Comparison of ENCODE assay signal across 9 cellular contexts in genomic region chr3:52892625-52893311, GRCh38. TPM values are rescaled to one million over a fixed set of nuclear protein-coding genes. Genes with fewer than 3 reads are reported as not detected.
DNase-seq lines count a peak whose midpoint lies in the region; ATAC-seq and TF ChIP-seq lines count a peak whose summit lies in the region.
"Had no signal": no experiment of that assay in that cellular context is flagged by ENCODE, and none has a peak within 500 bp of the region (broad histone marks: within the 10 kb centered on the region; RNA-seq: fewer than 3 reads in every experiment).

No MANE protein-coding gene starts in this region.

- peak; percentile 24 for DNase-seq in NOMO-1 treated with DMSO at 0.1 percent for 48 hours (lab: John Stamatoyannopoulos, UW; ENCODE audit: unreplicated experiment)
- DNase-seq in NOMO-1 treated with dmso at 0.1 percent for 144 hours (lab: John Stamatoyannopoulos, UW; ENCODE audit: unreplicated experiment) = no peak
- peak; percentile 38 for DNase-seq in activated CD4-positive, alpha-beta memory T cell treated with anti-CD3 and anti-CD28 coated beads for 36 hours
- peak; percentile 65 for DNase-seq in fibroblast of villous mesenchyme (ENCODE audit: low read depth)
- DNase-seq in thyroid gland = no peak
- no peak for DNase-seq in posterior vena cava (ENCODE audit: low spot score)

- 62 to 64% methylated on average over 8 of the region's 8 CpGs for WGBS in thyroid gland, 2 donors

- intact Hi-C loops in activated CD4-positive, alpha-beta memory T cell treated with anti-CD3 and anti-CD28 coated beads for 36 hours (cut with micrococcal nuclease) = loop anchor here (2.0 to 10.0 kb wide), 3 partner anchors 42 to 362 kb away; partner anchors contain the start of genes NT5DC2, TKT and UQCC5
- intact Hi-C loops in thyroid gland (cut with DNase I) = no loop called here
- intact Hi-C loops in posterior vena cava (cut with DNase I) = no loop called here

- H3K27me3 ChIP-seq in thyroid gland = no peaks in the 10 kb centered on the region

- no peak for TF ChIP-seq POLR2A in thyroid gland (IDR thresholded peaks at IDR 0.05)

- H3K27ac ChIP-seq in thyroid gland = peak overlapping the region in 2 of 3 donors; percentile 49 to 60

- H3K4me1 Mint-ChIP-seq in activated CD4-positive, alpha-beta memory T cell treated with anti-CD3 and anti-CD28 coated beads for 36 hours (ENCODE audit: low read depth) = peaks cover 71% of the 10 kb centered on the region

- H3K27me3 Mint-ChIP-seq in activated CD4-positive, alpha-beta memory T cell treated with anti-CD3 and anti-CD28 coated beads for 36 hours = no peaks in the 10 kb centered on the region

- ATAC-seq in GM19463 (IDR thresholded peaks at IDR 0.05; ENCODE audit: unreplicated experiment) = no peak
- ATAC-seq in GM18511 (IDR thresholded peaks at IDR 0.05; ENCODE audit: unreplicated experiment) = no peak

- no peaks in the 10 kb centered on the region for H3K9me3 Mint-ChIP-seq in activated CD4-positive, alpha-beta memory T cell treated with anti-CD3 and anti-CD28 coated beads for 36 hours

- H3K27ac Mint-ChIP-seq in activated CD4-positive, alpha-beta memory T cell treated with anti-CD3 and anti-CD28 coated beads for 36 hours = peak overlapping the region; percentile 73

- H3K9me3 ChIP-seq in thyroid gland = no peaks in the 10 kb centered on the region

- H3K4me1 ChIP-seq in thyroid gland = peaks cover 40 to 50% of the 10 kb centered on the region in 2 donors

- CTCF ChIA-PET in activated CD4-positive, alpha-beta memory T cell treated with anti-CD3 and anti-CD28 coated beads for 36 hours (lab: Charles Lee) = interaction anchor here (0.6 to 4.8 kb wide), 16 partner anchors 9 to 295 kb away, joined by 3 to 46 read pairs (median 4); no protein-coding TSS in a partner anchor

- no peaks in the 10 kb centered on the region for H3K36me3 ChIP-seq in thyroid gland

- TF ChIP-seq CTCF in fibroblast of villous mesenchyme (IDR thresholded peaks at IDR 0.05; ENCODE audit: insufficient read depth, low read depth, low read length) (peak; percentile 14), thyroid gland (IDR thresholded peaks at IDR 0.05) (no peak)

- H3K4me3 ChIP-seq in fibroblast of villous mesenchyme (ENCODE audit: low read depth, low read length) (peak overlapping the region; percentile 45), thyroid gland (replicated peaks in 1 of 3) (no peak overlapping the region)

- peak overlapping the region; percentile 69 for H3K4me3 Mint-ChIP-seq in activated CD4-positive, alpha-beta memory T cell treated with anti-CD3 and anti-CD28 coated beads for 36 hours

- POLR2A ChIA-PET in activated CD4-positive, alpha-beta memory T cell treated with anti-CD3 and anti-CD28 coated beads for 36 hours (lab: Charles Lee) = interaction anchor here (0.9 to 1.5 kb wide), 4 partner anchors 9 to 153 kb away, joined by 3 read pairs; partner anchors contain the start of genes NEK4 and SFMBT1

- no peaks in the 10 kb centered on the region for H3K36me3 Mint-ChIP-seq in activated CD4-positive, alpha-beta memory T cell treated with anti-CD3 and anti-CD28 coated beads for 36 hours

RNA-seq across cellular contexts. Expression of gene STIMATE, which starts 4.6 kb away (rescaled TPM):
- total RNA-seq in activated CD4-positive, alpha-beta memory T cell treated with anti-CD3 and anti-CD28 coated beads for 36 hours = 10 to 100 TPM; 13.0 to 18.3 TPM
- total RNA-seq in fibroblast of villous mesenchyme = 12.6 and 15.1 TPM in 2 replicates
- total RNA-seq in thyroid gland = 10 to 100 TPM; 15.0 to 22.1 (median 18.7) TPM
- total RNA-seq in posterior vena cava = 10 to 100 TPM; 20.7 to 24.1 TPM

RNA-seq across cellular contexts. Expression of gene MUSTN1, which starts 57.9 kb away (rescaled TPM):
- total RNA-seq in activated CD4-positive, alpha-beta memory T cell treated with anti-CD3 and anti-CD28 coated beads for 36 hours = 1 to 10 TPM in 1 of 2 experiments, not detected in 1; 1.1 TPM
- not detected in 2 replicates for total RNA-seq in fibroblast of villous mesenchyme
- 1 to 10 TPM; 4.0 to 7.0 (median 6.7) TPM for total RNA-seq in thyroid gland
- 100 to 1,000 TPM in 1 of 2 donors, 10 to 100 TPM in 1; 78.5 to 105 TPM for total RNA-seq in posterior vena cava
- total RNA-seq: HT1080 had no signal

Comparison
In these comparisons a context has a peak if more than half of its experiments do, and no peak if none do; other contexts are left out.
1. DNase-seq: peak in NOMO-1 treated with DMSO at 0.1 percent for 48 hours (single experiment), activated CD4-positive, alpha-beta memory T cell treated with anti-CD3 and anti-CD28 coated beads for 36 hours (single experiment) and fibroblast of villous mesenchyme (single experiment); none in NOMO-1 treated with dmso at 0.1 percent for 144 hours (single experiment), thyroid gland (0 of 2) and posterior vena cava (single experiment).
2. RNA of gene MUSTN1, which starts 57.9 kb away (total RNA-seq): 78.5 to 105 TPM in posterior vena cava; 4.0 to 7.0 TPM in thyroid gland, 1.1 TPM in activated CD4-positive, alpha-beta memory T cell treated with anti-CD3 and anti-CD28 coated beads for 36 hours and not detected in fibroblast of villous mesenchyme; every median in the first group is over 4 times any median in the second.